ENCODE assay signal across 31 cellular contexts in genomic region chr19:52653161-52653560, GRCh38.
"Had no signal": no experiment of that assay in that cellular context is flagged by ENCODE, and none has a peak within 500 bp of the region (broad histone marks: within the 10 kb centered on the region; RNA-seq: fewer than 3 reads in every experiment).

No MANE protein-coding gene starts in this region.

- H3K27ac Mint-ChIP-seq: activated CD4-positive, alpha-beta memory T cell treated with anti-CD3 and anti-CD28 coated beads for 36 hours; activated CD4-positive, alpha-beta T cell treated with anti-CD3 and anti-CD28 coated beads for 36 hours; activated CD4-positive, alpha-beta T cell treated with anti-CD3 and anti-CD28 coated beads, Interleukin-2, amount 10 ng/mL, durations not matched to agents 24 days and 14 days; activated CD8-positive, alpha-beta memory T cell treated with anti-CD3 and anti-CD28 coated beads, Interleukin-2, amount 10 ng/mL, durations not matched to agents 7 days and 5 days; activated CD8-positive, alpha-beta T cell treated with anti-CD3 and anti-CD28 coated beads, Interleukin-2, amount 10 ng/mL, durations not matched to agents 7 days and 5 days; activated naive CD4-positive, alpha-beta T cell treated with anti-CD3 and anti-CD28 coated beads for 36 hours; activated naive CD4-positive, alpha-beta T cell treated with anti-CD3 and anti-CD28 coated beads, Interleukin-2, amount 50 U/mL, for 24 hours; activated naive CD8-positive, alpha-beta T cell treated with anti-CD3 and anti-CD28 coated beads for 36 hours; activated naive CD8-positive, alpha-beta T cell treated with anti-CD3 and anti-CD28 coated beads, Interleukin-2, amount 50 U/mL, for 24 hours; activated T-helper 1 cell treated with anti-CD3 and anti-CD28 coated beads, Interleukin-12 subunit alpha, Interleukin-12 subunit beta, Interleukin-2, Interleukin-4 antibody, amounts not matched to agents 30 ng/mL and 10 ng/mL and 1 ng/mL, durations not matched to agents 14 hours and 24 hours and 36 hours; activated T-helper 2 cell treated with anti-CD3 and anti-CD28 coated beads, Interferon-gamma antibody, Interleukin-2, Interleukin-4, amounts not matched to agents 10 μg/mL and 5 μg/mL and 100 μg/mL, durations not matched to agents 14 hours and 24 hours and 36 hours; brain; effector memory CD8-positive, alpha-beta T cell had no signal

- H3K4me3 Mint-ChIP-seq: activated CD4-positive, alpha-beta memory T cell treated with anti-CD3 and anti-CD28 coated beads for 36 hours; activated CD4-positive, alpha-beta T cell treated with anti-CD3 and anti-CD28 coated beads for 36 hours; activated CD4-positive, alpha-beta T cell treated with anti-CD3 and anti-CD28 coated beads, Interleukin-2, amount 10 ng/mL, durations not matched to agents 24 days and 14 days; activated CD8-positive, alpha-beta memory T cell treated with anti-CD3 and anti-CD28 coated beads, Interleukin-2, amount 10 ng/mL, durations not matched to agents 7 days and 5 days; activated CD8-positive, alpha-beta T cell treated with anti-CD3 and anti-CD28 coated beads, Interleukin-2, amount 10 ng/mL, durations not matched to agents 7 days and 5 days; activated naive CD4-positive, alpha-beta T cell treated with anti-CD3 and anti-CD28 coated beads for 36 hours; activated naive CD4-positive, alpha-beta T cell treated with anti-CD3 and anti-CD28 coated beads, Interleukin-2, amount 50 U/mL, for 24 hours; activated naive CD8-positive, alpha-beta T cell treated with anti-CD3 and anti-CD28 coated beads for 36 hours; activated naive CD8-positive, alpha-beta T cell treated with anti-CD3 and anti-CD28 coated beads, Interleukin-2, amount 50 U/mL, for 24 hours; activated T-helper 1 cell treated with anti-CD3 and anti-CD28 coated beads, Interleukin-12 subunit alpha, Interleukin-12 subunit beta, Interleukin-2, Interleukin-4 antibody, amounts not matched to agents 30 ng/mL and 10 ng/mL and 1 ng/mL, durations not matched to agents 14 hours and 24 hours and 36 hours; brain; effector memory CD8-positive, alpha-beta T cell had no signal

- H3K27ac ChIP-seq: adrenal gland, ascending aorta, gastrocnemius medialis, heart left ventricle had no signal

- H3K4me3 ChIP-seq: adrenal gland, ascending aorta, gastrocnemius medialis, heart left ventricle had no signal

- H3K27me3 Mint-ChIP-seq: activated CD4-positive, alpha-beta memory T cell treated with anti-CD3 and anti-CD28 coated beads for 36 hours; activated CD4-positive, alpha-beta T cell treated with anti-CD3 and anti-CD28 coated beads for 36 hours; activated CD4-positive, alpha-beta T cell treated with anti-CD3 and anti-CD28 coated beads, Interleukin-2, amount 10 ng/mL, durations not matched to agents 24 days and 14 days; activated CD8-positive, alpha-beta memory T cell treated with anti-CD3 and anti-CD28 coated beads, Interleukin-2, amount 10 ng/mL, durations not matched to agents 7 days and 5 days; activated naive CD4-positive, alpha-beta T cell treated with anti-CD3 and anti-CD28 coated beads, Interleukin-2, amount 50 U/mL, for 24 hours; activated naive CD8-positive, alpha-beta T cell treated with anti-CD3 and anti-CD28 coated beads for 36 hours; activated naive CD8-positive, alpha-beta T cell treated with anti-CD3 and anti-CD28 coated beads, Interleukin-2, amount 50 U/mL, for 24 hours; brain; effector memory CD8-positive, alpha-beta T cell had no signal

- H3K27me3 ChIP-seq: adrenal gland, ascending aorta, gastrocnemius medialis, heart left ventricle had no signal

- DNase-seq: activated CD4-positive, alpha-beta memory T cell treated with anti-CD3 and anti-CD28 coated beads for 36 hours; activated CD4-positive, alpha-beta T cell treated with anti-CD3 and anti-CD28 coated beads for 36 hours; activated CD4-positive, alpha-beta T cell treated with anti-CD3 and anti-CD28 coated beads, Interleukin-2, amount 10 ng/mL, durations not matched to agents 24 days and 14 days; activated CD4-positive, CD25-positive, alpha-beta regulatory T cell; activated CD4-positive, CD25-positive, alpha-beta regulatory T cell treated with anti-CD3 and anti-CD28 coated beads, Interleukin-2, amount 50 U/mL, for 72 hours; activated CD8-positive, alpha-beta memory T cell treated with anti-CD3 and anti-CD28 coated beads, Interleukin-2, amount 10 ng/mL, durations not matched to agents 7 days and 5 days; activated CD8-positive, alpha-beta memory T cell treated with anti-CD3 and anti-CD28 coated beads, Interleukin-2, amount 50 U/mL, for 4 hours; activated CD8-positive, alpha-beta T cell treated with anti-CD3 and anti-CD28 coated beads, Interleukin-2, amount 10 ng/mL, durations not matched to agents 7 days and 5 days; activated effector memory CD4-positive, alpha-beta T cell treated with anti-CD3 and anti-CD28 coated beads, Interleukin-2, amount 50 U/mL, for 16 hours; activated naive CD4-positive, alpha-beta T cell treated with anti-CD3 and anti-CD28 coated beads for 36 hours; activated naive CD8-positive, alpha-beta T cell treated with anti-CD3 and anti-CD28 coated beads for 36 hours; activated naive CD8-positive, alpha-beta T cell treated with anti-CD3 and anti-CD28 coated beads, Interleukin-2, amount 50 U/mL, for 24 hours; activated T-cell treated with anti-CD3 and anti-CD28 coated beads, Interleukin-2, amount 50 U/mL, for 1 hour; activated T-cell treated with anti-CD3 and anti-CD28 coated beads, Interleukin-2, amount 50 U/mL, for 48 hours; adrenal gland; caudate nucleus; cortex of kidney; dermis blood vessel endothelial cell; effector CD4-positive, alpha-beta T cell; effector memory CD8-positive, alpha-beta T cell; foreskin fibroblast; gastrocnemius medialis; glutamatergic neuron; heart left ventricle; T-helper 2 cell had no signal

- H3K4me1 Mint-ChIP-seq: activated CD4-positive, alpha-beta T cell treated with anti-CD3 and anti-CD28 coated beads for 36 hours; activated CD4-positive, alpha-beta T cell treated with anti-CD3 and anti-CD28 coated beads, Interleukin-2, amount 10 ng/mL, durations not matched to agents 24 days and 14 days; activated CD8-positive, alpha-beta memory T cell treated with anti-CD3 and anti-CD28 coated beads, Interleukin-2, amount 10 ng/mL, durations not matched to agents 7 days and 5 days; activated naive CD4-positive, alpha-beta T cell treated with anti-CD3 and anti-CD28 coated beads, Interleukin-2, amount 50 U/mL, for 24 hours; activated naive CD8-positive, alpha-beta T cell treated with anti-CD3 and anti-CD28 coated beads for 36 hours; activated naive CD8-positive, alpha-beta T cell treated with anti-CD3 and anti-CD28 coated beads, Interleukin-2, amount 50 U/mL, for 24 hours; brain had no signal

- FAIRE-seq: colon had no signal

- H3K9me3 ChIP-seq: adrenal gland, ascending aorta, gastrocnemius medialis had no signal

- H3K4me1 ChIP-seq: adrenal gland, gastrocnemius medialis had no signal
